ENCODE assay signal across 1 cellular context in genomic region chr9:96386157-96386556, GRCh38.
TF ChIP-seq lines count a peak whose summit lies in the region.

No MANE protein-coding gene starts in this region.

TF ChIP-seq in HepG2, 621 proteins besides CTCF, POLR2A, EP300 and RAD21 (continued from another document and continues in another):
- TF ChIP-seq E2F5 (CRISPR knock-in tag; conservative IDR thresholded peaks at IDR 0.05) (no peak), ZIK1 (CRISPR knock-in tag; IDR thresholded peaks at IDR 0.05; ENCODE audit: borderline replicate concordance, low read depth) (no peak), ZBTB33 (CRISPR knock-in tag; IDR thresholded peaks at IDR 0.05) (no peak), ZNF704 (CRISPR knock-in tag; IDR thresholded peaks at IDR 0.05; ENCODE audit: borderline replicate concordance) (no peak), ZFP90 (CRISPR knock-in tag; IDR thresholded peaks at IDR 0.05; ENCODE audit: borderline replicate concordance) (no peak), HNRNPUL1 (IDR thresholded peaks at IDR 0.05; ENCODE audit: low read depth, low read length) (no peak), HNF4G (IDR thresholded peaks at IDR 0.05; ENCODE audit: borderline replicate concordance, low read depth, low read length) (0 out of 2 replicates have a peak, but pooled peaks have one; percentile 11), HNF4G (CRISPR knock-in tag; IDR thresholded peaks at IDR 0.05; ENCODE audit: borderline replicate concordance, low read depth) (no peak), ATF6 (CRISPR knock-in tag; conservative IDR thresholded peaks at IDR 0.05) (no peak), MXI1 (IDR thresholded peaks at IDR 0.05; ENCODE audit: borderline replicate concordance, low read depth, low read length) (no peak), HDAC1 (CRISPR knock-in tag; IDR thresholded peaks at IDR 0.05) (no peak), ZNF329 (CRISPR knock-in tag; IDR thresholded peaks at IDR 0.05; ENCODE audit: low read depth) (no peak), THYN1 (CRISPR knock-in tag; IDR thresholded peaks at IDR 0.05; ENCODE audit: borderline replicate concordance, low read depth) (no peak), THAP11 (CRISPR knock-in tag; IDR thresholded peaks at IDR 0.05) (no peak), ZKSCAN1 (IDR thresholded peaks at IDR 0.05; ENCODE audit: low read length) (no peak), RBAK (CRISPR knock-in tag; IDR thresholded peaks at IDR 0.05) (no peak), KDM5B (CRISPR knock-in tag; IDR thresholded peaks at IDR 0.05; ENCODE audit: borderline replicate concordance) (no peak), ZBTB43 (CRISPR knock-in tag; conservative IDR thresholded peaks at IDR 0.05) (no peak), SRSF1 (optimal IDR thresholded peaks at IDR 0.05; ENCODE audit: low read depth, low read length) (no peak), RFXAP (CRISPR knock-in tag; IDR thresholded peaks at IDR 0.05; ENCODE audit: borderline replicate concordance) (no peak), RARA (CRISPR knock-in tag; IDR thresholded peaks at IDR 0.05) (peak; percentile 40), KLF12 (CRISPR knock-in tag; IDR thresholded peaks at IDR 0.05; ENCODE audit: borderline replicate concordance) (no peak), ZNF530 (CRISPR knock-in tag; IDR thresholded peaks at IDR 0.05; ENCODE audit: low read depth) (no peak), TCF7 (IDR thresholded peaks at IDR 0.05; ENCODE audit: low read depth) (no peak), ZNF263 (CRISPR knock-in tag; IDR thresholded peaks at IDR 0.05) (no peak), SMARCC2 (IDR thresholded peaks at IDR 0.05) (no peak), ISL2 (CRISPR knock-in tag; IDR thresholded peaks at IDR 0.05) (peak; percentile 57; the same call in 1 of the 2 replicates), ARID5B (CRISPR knock-in tag; IDR thresholded peaks at IDR 0.05) (peak; percentile 89), NFIC (IDR thresholded peaks at IDR 0.05; ENCODE audit: low read length) (peak; percentile 78; the same call in 1 of the 2 replicates), YY1 (IDR thresholded peaks at IDR 0.05; ENCODE audit: insufficient read depth, insufficient replicate concordance, low read depth, low read length) (no peak), SP4 (CRISPR knock-in tag; IDR thresholded peaks at IDR 0.05) (no peak), ETS1 (CRISPR knock-in tag; IDR thresholded peaks at IDR 0.05) (no peak), ZNF724P (CRISPR knock-in tag; IDR thresholded peaks at IDR 0.05; ENCODE audit: borderline replicate concordance) (no peak), CHCHD3 (CRISPR knock-in tag; IDR thresholded peaks at IDR 0.05) (no peak), ZNF260 (CRISPR knock-in tag; IDR thresholded peaks at IDR 0.05; ENCODE audit: borderline replicate concordance, low read depth) (no peak), NFYC (CRISPR knock-in tag; IDR thresholded peaks at IDR 0.05) (no peak), ZNF768 (CRISPR knock-in tag; IDR thresholded peaks at IDR 0.05) (no peak), ZBTB42 (CRISPR knock-in tag; IDR thresholded peaks at IDR 0.05) (no peak)
- TF ChIP-seq, protein P1, sequence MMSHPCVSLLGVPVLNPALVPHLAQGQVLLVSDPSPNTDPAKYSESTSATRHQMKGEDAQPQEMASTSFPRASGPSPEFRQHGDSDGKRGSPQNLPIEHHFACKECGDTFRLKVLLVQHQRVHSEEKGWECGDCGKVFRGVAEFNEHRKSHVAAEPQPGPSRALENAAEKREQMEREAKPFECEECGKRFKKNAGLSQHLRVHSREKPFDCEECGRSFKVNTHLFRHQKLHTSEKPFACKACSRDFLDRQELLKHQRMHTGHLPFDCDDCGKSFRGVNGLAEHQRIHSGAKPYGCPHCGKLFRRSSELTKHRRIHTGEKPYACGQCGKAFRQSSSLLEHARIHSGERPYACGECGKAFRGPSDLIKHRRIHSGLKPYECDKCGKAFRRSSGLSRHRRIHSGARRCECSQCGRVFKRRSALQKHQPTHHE (CRISPR knock-in tag; IDR thresholded peaks at IDR 0.05; ENCODE audit: borderline replicate concordance) = no peak
- TF ChIP-seq, protein P2, sequence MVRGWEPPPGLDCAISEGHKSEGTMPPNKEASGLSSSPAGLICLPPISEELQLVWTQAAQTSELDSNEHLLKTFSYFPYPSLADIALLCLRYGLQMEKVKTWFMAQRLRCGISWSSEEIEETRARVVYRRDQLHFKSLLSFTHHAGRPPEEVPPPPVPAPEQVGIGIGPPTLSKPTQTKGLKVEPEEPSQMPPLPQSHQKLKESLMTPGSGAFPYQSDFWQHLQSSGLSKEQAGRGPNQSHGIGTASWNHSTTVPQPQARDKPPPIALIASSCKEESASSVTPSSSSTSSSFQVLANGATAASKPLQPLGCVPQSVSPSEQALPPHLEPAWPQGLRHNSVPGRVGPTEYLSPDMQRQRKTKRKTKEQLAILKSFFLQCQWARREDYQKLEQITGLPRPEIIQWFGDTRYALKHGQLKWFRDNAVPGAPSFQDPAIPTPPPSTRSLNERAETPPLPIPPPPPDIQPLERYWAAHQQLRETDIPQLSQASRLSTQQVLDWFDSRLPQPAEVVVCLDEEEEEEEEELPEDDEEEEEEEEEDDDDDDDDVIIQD (CRISPR knock-in tag; IDR thresholded peaks at IDR 0.05; ENCODE audit: low read depth) = peak; percentile 54; the same call in 1 of the 2 replicates
- TF ChIP-seq, protein P3, sequence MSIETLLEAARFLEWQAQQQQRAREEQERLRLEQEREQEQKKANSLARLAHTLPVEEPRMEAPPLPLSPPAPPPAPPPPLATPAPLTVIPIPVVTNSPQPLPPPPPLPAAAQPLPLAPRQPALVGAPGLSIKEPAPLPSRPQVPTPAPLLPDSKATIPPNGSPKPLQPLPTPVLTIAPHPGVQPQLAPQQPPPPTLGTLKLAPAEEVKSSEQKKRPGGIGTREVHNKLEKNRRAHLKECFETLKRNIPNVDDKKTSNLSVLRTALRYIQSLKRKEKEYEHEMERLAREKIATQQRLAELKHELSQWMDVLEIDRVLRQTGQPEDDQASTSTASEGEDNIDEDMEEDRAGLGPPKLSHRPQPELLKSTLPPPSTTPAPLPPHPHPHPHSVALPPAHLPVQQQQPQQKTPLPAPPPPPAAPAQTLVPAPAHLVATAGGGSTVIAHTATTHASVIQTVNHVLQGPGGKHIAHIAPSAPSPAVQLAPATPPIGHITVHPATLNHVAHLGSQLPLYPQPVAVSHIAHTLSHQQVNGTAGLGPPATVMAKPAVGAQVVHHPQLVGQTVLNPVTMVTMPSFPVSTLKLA (IDR thresholded peaks at IDR 0.05) = no peak
- TF ChIP-seq, protein P4, sequence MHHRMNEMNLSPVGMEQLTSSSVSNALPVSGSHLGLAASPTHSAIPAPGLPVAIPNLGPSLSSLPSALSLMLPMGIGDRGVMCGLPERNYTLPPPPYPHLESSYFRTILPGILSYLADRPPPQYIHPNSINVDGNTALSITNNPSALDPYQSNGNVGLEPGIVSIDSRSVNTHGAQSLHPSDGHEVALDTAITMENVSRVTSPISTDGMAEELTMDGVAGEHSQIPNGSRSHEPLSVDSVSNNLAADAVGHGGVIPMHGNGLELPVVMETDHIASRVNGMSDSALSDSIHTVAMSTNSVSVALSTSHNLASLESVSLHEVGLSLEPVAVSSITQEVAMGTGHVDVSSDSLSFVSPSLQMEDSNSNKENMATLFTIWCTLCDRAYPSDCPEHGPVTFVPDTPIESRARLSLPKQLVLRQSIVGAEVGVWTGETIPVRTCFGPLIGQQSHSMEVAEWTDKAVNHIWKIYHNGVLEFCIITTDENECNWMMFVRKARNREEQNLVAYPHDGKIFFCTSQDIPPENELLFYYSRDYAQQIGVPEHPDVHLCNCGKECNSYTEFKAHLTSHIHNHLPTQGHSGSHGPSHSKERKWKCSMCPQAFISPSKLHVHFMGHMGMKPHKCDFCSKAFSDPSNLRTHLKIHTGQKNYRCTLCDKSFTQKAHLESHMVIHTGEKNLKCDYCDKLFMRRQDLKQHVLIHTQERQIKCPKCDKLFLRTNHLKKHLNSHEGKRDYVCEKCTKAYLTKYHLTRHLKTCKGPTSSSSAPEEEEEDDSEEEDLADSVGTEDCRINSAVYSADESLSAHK (CRISPR knock-in tag; IDR thresholded peaks at IDR 0.05; ENCODE audit: borderline replicate concordance) = no peak
- TF ChIP-seq, protein P5, sequence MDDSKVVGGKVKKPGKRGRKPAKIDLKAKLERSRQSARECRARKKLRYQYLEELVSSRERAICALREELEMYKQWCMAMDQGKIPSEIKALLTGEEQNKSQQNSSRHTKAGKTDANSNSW (CRISPR knock-in tag; IDR thresholded peaks at IDR 0.05; ENCODE audit: borderline replicate concordance) = no peak
